In genomic region chr2:142307086-142307485, GRCh38 we compare ENCODE assay signal across 13 cellular contexts.
DNase-seq lines count a peak whose midpoint lies in the region; ATAC-seq and TF ChIP-seq lines count a peak whose summit lies in the region.
"Had no signal": no experiment of that assay in that cellular context is flagged by ENCODE, and none has a peak within 500 bp of the region (broad histone marks: within the 10 kb centered on the region; RNA-seq: fewer than 3 reads in every experiment).

No MANE protein-coding gene starts in this region.

- POLR2A ChIA-PET in SK-N-SH (lab: Yijun Ruan, JAX), result no interaction called here

- no peak overlapping the region for H3K4me2 ChIP-seq in SK-N-SH
- H3K4me2 ChIP-seq: BLaER1 had no signal

- H3K27me3 Mint-ChIP-seq in HFFc6 (ENCODE audit: insufficient read depth), result no peaks in the 10 kb centered on the region

- no peak for TF ChIP-seq RAD21 in SK-N-SH (IDR thresholded peaks at IDR 0.05; ENCODE audit: low read length)

- H3K36me3 ChIP-seq in SK-N-SH (replicated peaks in 1 of 2; ENCODE audit: control insufficient read depth in 1 of 2, insufficient read depth in 2 of 2, low read length in 1 of 2) (no peaks in the 10 kb centered on the region), SJSA1 (no peaks in the 10 kb centered on the region), WERI-Rb-1 (no peaks in the 10 kb centered on the region)
- H3K36me3 ChIP-seq: BLaER1 had no signal

- no peak for TF ChIP-seq EP300 in SK-N-SH (IDR thresholded peaks at IDR 0.05; ENCODE audit: borderline replicate concordance in 1 of 2, low read depth in 1 of 2, low read length in 1 of 2)

- TF ChIP-seq CTCF in SK-N-SH (IDR thresholded peaks at IDR 0.05) (no peak), foreskin keratinocyte (conservative IDR thresholded peaks at IDR 0.05) (no peak), HFFc6 (IDR thresholded peaks at IDR 0.05) (no peak), WERI-Rb-1 (IDR thresholded peaks at IDR 0.05; ENCODE audit: low read depth, low read length) (no peak)

- CTCF ChIA-PET in SK-N-SH (lab: Yijun Ruan, JAX), result interaction anchor here (0.9 kb wide), 1 partner anchor 139 kb away, joined by 3 read pairs; no protein-coding TSS in a partner anchor

- H2AFZ ChIP-seq in SK-N-SH (ENCODE audit: low read depth), result 0 out of 2 replicates have a peak overlapping the region, but pooled peaks have one; percentile 14
- H2AFZ ChIP-seq: GM23248 had no signal

- DNase-seq in SK-N-SH, result no peak
- no peak for DNase-seq in SJSA1 (ENCODE audit: low read depth in 1 of 2, low spot score in 2 of 2)
- DNase-seq in foreskin keratinocyte, result peak in 1 of 2 donors; percentile 61
- DNase-seq in renal cortical epithelial cell (ENCODE audit: low read depth), result peak; percentile 21
- no peak for DNase-seq in activated T-cell treated with anti-CD3 and anti-CD28 coated beads for 4 hours
- DNase-seq in HFFc6, result no peak
- DNase-seq in WERI-Rb-1, result no peak
- DNase-seq: AML-193, GM23248 had no signal

- no peaks in the 10 kb centered on the region for H3K36me3 Mint-ChIP-seq in HFFc6 (ENCODE audit: low read depth)

- H3K27ac ChIP-seq in SK-N-SH (ENCODE audit: low read depth in 2 of 2, low read length in 1 of 2) (no peak overlapping the region), SJSA1 (peak overlapping the region; percentile 47), foreskin keratinocyte (peak overlapping the region; percentile 47), WERI-Rb-1 (no peak overlapping the region)
- H3K27ac ChIP-seq: 22Rv1, BLaER1, GM23248 had no signal

- H3K9me3 Mint-ChIP-seq in HFFc6, result peaks cover 49% of the 10 kb centered on the region

- H3K27ac Mint-ChIP-seq in HFFc6, result no peak overlapping the region

- ATAC-seq in SK-N-SH treated with all-trans-retinoic acid at 6 μM for 48 hours, result no peak
- peak; percentile 67 for ATAC-seq in foreskin keratinocyte
- ATAC-seq: HCT116 had no signal

- no peaks in the 10 kb centered on the region for H3K4me1 Mint-ChIP-seq in HFFc6 (ENCODE audit: low read depth)

- peaks cover 0 to 4% of the 10 kb centered on the region in 2 experiments; a peak in 1 of 4 replicates for H3K4me1 ChIP-seq in SK-N-SH (ENCODE audit: control insufficient read depth in 1 of 2, insufficient read depth in 2 of 2, low read depth in 1 of 2, low read length in 1 of 2)
- H3K4me1 ChIP-seq in SJSA1 (replicated peaks), result peaks cover 24% of the 10 kb centered on the region
- H3K4me1 ChIP-seq in foreskin keratinocyte, result peaks cover 17% of the 10 kb centered on the region
- H3K4me1 ChIP-seq: BLaER1 had no signal

- H3K4me3 ChIP-seq in SK-N-SH (ENCODE audit: low read depth in 2 of 2, low read length in 1 of 2) (no peak overlapping the region), SJSA1 (no peak overlapping the region), WERI-Rb-1 (ENCODE audit: low read depth, low read length) (no peak overlapping the region)
- H3K4me3 ChIP-seq: BLaER1, GM23248 had no signal

- H3K4me3 Mint-ChIP-seq in HFFc6, result no peak overlapping the region

- H3F3A ChIP-seq in SK-N-SH (replicated peaks; ENCODE audit: insufficient read depth), result no peaks in the 10 kb centered on the region

- no peaks in the 10 kb centered on the region for H3K9me2 ChIP-seq in SK-N-SH

- H4K20me1 ChIP-seq in SK-N-SH (ENCODE audit: insufficient read depth), result no peaks in the 10 kb centered on the region
- H4K20me1 ChIP-seq: BLaER1 had no signal

- no peaks in the 10 kb centered on the region for H3K79me2 ChIP-seq in SK-N-SH (ENCODE audit: insufficient read depth)

- H3K27me3 ChIP-seq in SK-N-SH (ENCODE audit: insufficient read depth), result no peaks in the 10 kb centered on the region
- H3K27me3 ChIP-seq in SJSA1 (replicated peaks), result no peaks in the 10 kb centered on the region
- no peaks in the 10 kb centered on the region for H3K27me3 ChIP-seq in foreskin keratinocyte
- no peaks in the 10 kb centered on the region for H3K27me3 ChIP-seq in WERI-Rb-1 (ENCODE audit: insufficient read depth, low read depth, severe bottlenecking)
- H3K27me3 ChIP-seq: BLaER1 had no signal

- no peak overlapping the region for H3K9ac ChIP-seq in SK-N-SH
- H3K9ac ChIP-seq: BLaER1, GM23248 had no signal

- H3K9me3 ChIP-seq in SK-N-SH (no peaks in the 10 kb centered on the region), SJSA1 (replicated peaks) (0 out of 2 replicates have a peak, but pooled peaks cover 2% of the 10 kb centered on the region), WERI-Rb-1 (ENCODE audit: severe bottlenecking) (peaks cover 2% of the 10 kb centered on the region)

- WGBS in SK-N-SH (ENCODE audit: low lambda C conversion rate), result 70% methylated on average over 1 of the region's 1 CpG

TF ChIP-seq in SK-N-SH, 30 proteins besides CTCF, POLR2A, EP300 and RAD21 (continues in another document):
- TF ChIP-seq EZH2phosphoT487 (IDR thresholded peaks at IDR 0.05; ENCODE audit: borderline replicate concordance, low read depth) (no peak), SIN3A (IDR thresholded peaks at IDR 0.05; ENCODE audit: borderline replicate concordance, low read depth, low read length) (no peak), TCF12 (IDR thresholded peaks at IDR 0.05) (no peak), SMC3 (IDR thresholded peaks at IDR 0.05; ENCODE audit: low read depth, low read length) (no peak), USF1 (IDR thresholded peaks at IDR 0.05; ENCODE audit: borderline replicate concordance, low read depth) (no peak), IRF3 (IDR thresholded peaks at IDR 0.05; ENCODE audit: low read depth, low read length) (no peak), CHD2 (IDR thresholded peaks at IDR 0.05; ENCODE audit: low read length, partially characterized antibody) (no peak)

TF ChIP-seq in SK-N-SH treated with all-trans-retinoic acid at 6 μM for 48 hours, 23 proteins besides CTCF, POLR2A, EP300 and RAD21 (continues in another document):
- TF ChIP-seq POU6F1 (CRISPR knock-in tag; IDR thresholded peaks at IDR 0.05; ENCODE audit: borderline replicate concordance, low read depth), result no peak
- TF ChIP-seq CSRNP3 (CRISPR knock-in tag; IDR thresholded peaks at IDR 0.05), result no peak
- TF ChIP-seq ARNTL (CRISPR knock-in tag; IDR thresholded peaks at IDR 0.05; ENCODE audit: borderline replicate concordance, low read depth), result no peak
- TF ChIP-seq PATZ1 (CRISPR knock-in tag; IDR thresholded peaks at IDR 0.05; ENCODE audit: borderline replicate concordance), result no peak
- TF ChIP-seq ZNF8 (CRISPR knock-in tag; IDR thresholded peaks at IDR 0.05), result no peak
- TF ChIP-seq BACH2 (CRISPR knock-in tag; IDR thresholded peaks at IDR 0.05; ENCODE audit: borderline replicate concordance), result no peak
- no peak for TF ChIP-seq GLIS3 (CRISPR knock-in tag; IDR thresholded peaks at IDR 0.05)
- TF ChIP-seq SNAI2 (CRISPR knock-in tag; IDR thresholded peaks at IDR 0.05), result no peak
- TF ChIP-seq ZNF70 (CRISPR knock-in tag; IDR thresholded peaks at IDR 0.05), result no peak

Comparison
In these comparisons a context has a peak if more than half of its experiments do, and no peak if none do; other contexts are left out.
1. H3K27ac ChIP-seq: peak in SJSA1 (single experiment) and foreskin keratinocyte (single experiment); none in SK-N-SH (0 of 2) and WERI-Rb-1 (single experiment).